In genomic region chr11:118532091-118532490, GRCh38 we compare ENCODE assay signal across 11 cellular contexts. TPM values are rescaled to one million over a fixed set of nuclear protein-coding genes. Genes with fewer than 3 reads are reported as not detected.
A peak's percentile ranks its signal among the peaks of the same experiment; 100 is the strongest.
DNase-seq lines count a peak whose midpoint lies in the region; ATAC-seq and TF ChIP-seq lines count a peak whose summit lies in the region.
"Had no signal": no experiment of that assay in that cellular context is flagged by ENCODE, and none has a peak within 500 bp of the region (broad histone marks: within the 10 kb centered on the region; RNA-seq: fewer than 3 reads in every experiment).

No MANE protein-coding gene starts in this region.

- H3K27me3 Mint-ChIP-seq in natural killer cell treated with Interleukin-12 subunit alpha and Interleukin-12 subunit beta and Interleukin-15 and Interleukin-18, amount 100 ng/mL, for 72 hours: peaks cover 0 to 2% of the 10 kb centered on the region in 2 donors

- H3K4me3 Mint-ChIP-seq in natural killer cell treated with Interleukin-12 subunit alpha and Interleukin-12 subunit beta and Interleukin-15 and Interleukin-18, amount 100 ng/mL, for 72 hours: peak overlapping the region; percentile 79

- no peaks in the 10 kb centered on the region for H3K36me3 Mint-ChIP-seq in natural killer cell treated with Interleukin-12 subunit alpha and Interleukin-12 subunit beta and Interleukin-15 and Interleukin-18, amount 100 ng/mL, for 72 hours

- no peak for DNase-seq in BE2C
- no peak for DNase-seq in LNCaP clone FGC (ENCODE audit: low read depth)
- peak in 1 of 10 donors; percentile 41 for DNase-seq in dorsolateral prefrontal cortex
- DNase-seq in natural killer cell treated with Interleukin-12 subunit alpha and Interleukin-12 subunit beta and Interleukin-15 and Interleukin-18, amount 100 ng/mL, for 72 hours (ENCODE audit: low spot score): no peak
- no peak for DNase-seq in cortex of kidney (lab: John Stamatoyannopoulos, UW)
- no peak for DNase-seq in activated gamma-delta T cell treated with Interleukin-2 at 50 U/mL for 16 hours
- DNase-seq in GM19240 (ENCODE audit: insufficient read length, low spot score): no peak
- DNase-seq: NCI-H187 treated with DMSO at 0.1 percent for 48 hours had no signal

- H3K27ac Mint-ChIP-seq in natural killer cell treated with Interleukin-12 subunit alpha and Interleukin-12 subunit beta and Interleukin-15 and Interleukin-18, amount 100 ng/mL, for 72 hours: no peak overlapping the region

- H3K27me3 ChIP-seq in BE2C: no peaks in the 10 kb centered on the region
- no peaks in the 10 kb centered on the region for H3K27me3 ChIP-seq in dorsolateral prefrontal cortex
- H3K27me3 ChIP-seq: gastroesophageal sphincter had no signal

- no peaks in the 10 kb centered on the region for H3K9me3 Mint-ChIP-seq in natural killer cell treated with Interleukin-12 subunit alpha and Interleukin-12 subunit beta and Interleukin-15 and Interleukin-18, amount 100 ng/mL, for 72 hours

- H3K27ac ChIP-seq in dorsolateral prefrontal cortex: peak overlapping the region in 38 of 59 donors; percentile 38 to 93 (median 86)
- H3K27ac ChIP-seq: SK-N-MC had no signal

- TF ChIP-seq CTCF in BE2C (IDR thresholded peaks at IDR 0.05; ENCODE audit: low read depth, low read length) (no peak), LNCaP clone FGC (IDR thresholded peaks at IDR 0.05; ENCODE audit: control insufficient read depth, extremely low read depth, insufficient read depth) (no peak), dorsolateral prefrontal cortex (IDR thresholded peaks at IDR 0.05 in 54 of 56, conservative IDR thresholded peaks at IDR 0.05 in 2 of 56; ENCODE audit: low read depth in 1 of 56, partially characterized antibody in 56 of 56) (no peak)

- H3K36me3 ChIP-seq in BE2C: no peaks in the 10 kb centered on the region

- H3K4me1 Mint-ChIP-seq in natural killer cell treated with Interleukin-12 subunit alpha and Interleukin-12 subunit beta and Interleukin-15 and Interleukin-18, amount 100 ng/mL, for 72 hours (ENCODE audit: low read depth in 2 of 2): peaks cover 13 to 22% of the 10 kb centered on the region in 2 donors

- no peaks in the 10 kb centered on the region for H3K9me3 ChIP-seq in BE2C
- H3K9me3 ChIP-seq: gastroesophageal sphincter had no signal

- intact Hi-C loops in dorsolateral prefrontal cortex (cut with DNase I): no loop called here

- H3K4me3 ChIP-seq in BE2C (ENCODE audit: low read depth, low read length) (peak overlapping the region; percentile 71), LNCaP clone FGC (ENCODE audit: low read depth, low read length) (peak overlapping the region; percentile 68), dorsolateral prefrontal cortex (peak overlapping the region in 58 of 59 donors; percentile 70 to 95 (median 87))

- no peaks in the 10 kb centered on the region for H3K4me1 ChIP-seq in BE2C

- no peak for ATAC-seq in natural killer cell treated with Interleukin-12 subunit alpha and Interleukin-12 subunit beta and Interleukin-15 and Interleukin-18, amount 100 ng/mL, for 72 hours
- ATAC-seq in HG02763 (IDR thresholded peaks at IDR 0.05; ENCODE audit: unreplicated experiment): no peak

RNA-seq across cellular contexts. Expression of gene TMEM25, which starts 1.1 kb away (rescaled TPM):
- 31.0 TPM for polyA plus RNA-seq in BE2C (2012; ENCODE audit: insufficient read depth, insufficient read length, low read depth)
- total RNA-seq in dorsolateral prefrontal cortex: 100 to 1,000 TPM in 2 of 120 experiments, 10 to 100 TPM in 118; 38.0 to 110 (median 78.5) TPM
- total RNA-seq in natural killer cell treated with Interleukin-12 subunit alpha and Interleukin-12 subunit beta and Interleukin-15 and Interleukin-18, amount 100 ng/mL, for 72 hours: 1 to 10 TPM; 6.9 to 9.8 TPM

RNA-seq across cellular contexts. Expression of gene TTC36, which starts 4.8 kb away (rescaled TPM):
- polyA plus RNA-seq in BE2C (2012; ENCODE audit: insufficient read depth, insufficient read length, low read depth): 4.9 TPM
- total RNA-seq in dorsolateral prefrontal cortex: 1 to 10 TPM in 117 of 120 experiments, under 1 TPM in 3; 0.60 to 7.1 (median 2.7) TPM
- 1 to 10 TPM; 2.5 to 3.4 TPM for total RNA-seq in natural killer cell treated with Interleukin-12 subunit alpha and Interleukin-12 subunit beta and Interleukin-15 and Interleukin-18, amount 100 ng/mL, for 72 hours

RNA-seq across cellular contexts. Expression of gene IFT46, which starts 33.6 kb away (rescaled TPM):
- 19.9 TPM for polyA plus RNA-seq in BE2C (2012; ENCODE audit: insufficient read depth, insufficient read length, low read depth)
- 10 to 100 TPM; 28.5 to 49.1 (median 37.4) TPM for total RNA-seq in dorsolateral prefrontal cortex
- total RNA-seq in natural killer cell treated with Interleukin-12 subunit alpha and Interleukin-12 subunit beta and Interleukin-15 and Interleukin-18, amount 100 ng/mL, for 72 hours: 10 to 100 TPM; 12.1 to 13.2 TPM

RNA-seq across cellular contexts. Expression of gene ARCN1, which starts 40.1 kb away (rescaled TPM):
- polyA plus RNA-seq in BE2C (2012; ENCODE audit: insufficient read depth, insufficient read length, low read depth): 143 TPM
- 100 to 1,000 TPM in 36 of 120 experiments, 10 to 100 TPM in 84; 67.9 to 122 (median 95.9) TPM for total RNA-seq in dorsolateral prefrontal cortex
- total RNA-seq in natural killer cell treated with Interleukin-12 subunit alpha and Interleukin-12 subunit beta and Interleukin-15 and Interleukin-18, amount 100 ng/mL, for 72 hours: 100 to 1,000 TPM; 152 to 212 TPM
